Comparison of ENCODE assay signal across 8 cellular contexts in genomic region chr19:18915639-18916038, GRCh38. TPM values are rescaled to one million over a fixed set of nuclear protein-coding genes. Genes with fewer than 3 reads are reported as not detected.
DNase-seq lines count a peak whose midpoint lies in the region; ATAC-seq and TF ChIP-seq lines count a peak whose summit lies in the region.

No MANE protein-coding gene starts in this region.

- peak; percentile 45 for DNase-seq in stimulated activated CD4-positive, alpha-beta T cell treated with anti-CD3 and anti-CD28 coated beads, Interleukin-1b, Interleukin-23, amount 100 ng/mL, for 48 hours
- no peak for DNase-seq in stimulated activated CD4-positive, alpha-beta T cell treated with anti-CD3 and anti-CD28 coated beads, Interleukin-12 subunit alpha, Interleukin-12 subunit beta, amount 100 ng/mL, for 4 hours
- DNase-seq in NCI-H460 (ENCODE audit: extremely low read depth, low read depth) = peak; percentile 43
- DNase-seq in anterior cingulate cortex (lab: John Stamatoyannopoulos, UW) = peak in 51 of 58 donors; percentile 8 to 82 (median 53)

- no peaks in the 10 kb centered on the region for H3K27me3 ChIP-seq in liver (ENCODE audit: control insufficient read depth in 4 of 4, insufficient read depth in 4 of 4, low read length in 3 of 4)

- ATAC-seq in HG03354 (IDR thresholded peaks at IDR 0.05; ENCODE audit: poor library complexity, severe bottlenecking, unreplicated experiment) = no peak
- no peak for ATAC-seq in GM21515 (IDR thresholded peaks at IDR 0.05; ENCODE audit: unreplicated experiment)
- ATAC-seq in HG03442 (IDR thresholded peaks at IDR 0.05; ENCODE audit: unreplicated experiment) = no peak

- no peak overlapping the region for H3K4me3 ChIP-seq in liver (ENCODE audit: low read depth in 1 of 3, low read length in 3 of 3)

- no peaks in the 10 kb centered on the region for H3K9me3 ChIP-seq in liver (ENCODE audit: control insufficient read depth in 4 of 4, low read length in 3 of 4)

- no peak for TF ChIP-seq RAD21 in liver (IDR thresholded peaks at IDR 0.05)

- 61% methylated on average over 5 of the region's 5 CpGs for WGBS in liver

- no peak overlapping the region for H3K9ac ChIP-seq in liver (ENCODE audit: low read depth in 1 of 2, low read length in 2 of 2)

- peaks cover 0 to 18% (median 6%) of the 10 kb centered on the region in 4 donors for H3K36me3 ChIP-seq in liver (ENCODE audit: control insufficient read depth in 4 of 4, insufficient read depth in 3 of 4, low read depth in 1 of 4, low read length in 3 of 4)

- H3K27ac ChIP-seq in liver (ENCODE audit: low read depth in 1 of 2, low read length in 2 of 2) = no peak overlapping the region

- H3K4me1 ChIP-seq in liver (ENCODE audit: control insufficient read depth in 4 of 4, insufficient read depth in 4 of 4, low read length in 3 of 4) = peaks cover 4 to 26% (median 19%) of the 10 kb centered on the region in 4 donors

- TF ChIP-seq CTCF in liver (IDR thresholded peaks at IDR 0.05; ENCODE audit: low read depth, low read length, missing input control) = peak; percentile 20

TF ChIP-seq in liver, 16 proteins besides CTCF, POLR2A, EP300 and RAD21:
- no peak for TF ChIP-seq GABPA (IDR thresholded peaks at IDR 0.05 in 1 of 2, conservative IDR thresholded peaks at IDR 0.05 in 1 of 2)
- no peak for TF ChIP-seq ATF3 (IDR thresholded peaks at IDR 0.05)
- TF ChIP-seq EGR1 (IDR thresholded peaks at IDR 0.05; ENCODE audit: low read depth in 2 of 2) = no peak
TF ChIP-seq in liver: peak in this region for 0.

RNA-seq across cellular contexts. Expression of gene COPE, which starts 3.5 kb away (rescaled TPM):
- total RNA-seq in NCI-H460 (2014; rRNA removed; shearing (Covaris generic)) = 131 and 141 TPM in 2 replicates
- 267 and 319 TPM in 2 replicates for polyA plus RNA-seq in NCI-H460 (2014; cell fraction: nucleus; rRNA removed)
- 100 to 1,000 TPM; 103 to 141 TPM for total RNA-seq in liver
- 100 to 1,000 TPM; 143 to 204 TPM for polyA plus RNA-seq in liver

RNA-seq across cellular contexts. Expression of gene DDX49, which starts 3.9 kb away (rescaled TPM):
- 38.9 and 41.5 TPM in 2 replicates for total RNA-seq in NCI-H460 (2014; rRNA removed; shearing (Covaris generic))
- 58.5 and 61.9 TPM in 2 replicates for polyA plus RNA-seq in NCI-H460 (2014; cell fraction: nucleus; rRNA removed)
- total RNA-seq in liver = 10 to 100 TPM; 25.6 to 32.9 TPM
- polyA plus RNA-seq in liver = 10 to 100 TPM; 13.2 to 36.1 TPM

RNA-seq across cellular contexts. Expression of gene CERS1, which starts 19.7 kb away (rescaled TPM):
- 5.2 and 7.0 TPM in 2 replicates for total RNA-seq in NCI-H460 (2014; rRNA removed; shearing (Covaris generic))
- polyA plus RNA-seq in NCI-H460 (2014; cell fraction: nucleus; rRNA removed) = 6.9 and 7.1 TPM in 2 replicates
- under 1 TPM in 1 of 2 donors, not detected in 1; 0.28 TPM for total RNA-seq in liver
- polyA plus RNA-seq in liver = not detected

RNA-seq across cellular contexts. Expression of gene HOMER3, which starts 25.4 kb away (rescaled TPM):
- total RNA-seq in NCI-H460 (2014; rRNA removed; shearing (Covaris generic)) = 17.8 and 18.1 TPM in 2 replicates
- 15.7 and 17.8 TPM in 2 replicates for polyA plus RNA-seq in NCI-H460 (2014; cell fraction: nucleus; rRNA removed)
- total RNA-seq in liver = 1 to 10 TPM; 3.0 to 5.4 TPM
- polyA plus RNA-seq in liver = 1 to 10 TPM in 1 of 2 donors, under 1 TPM in 1; 0.18 to 3.9 TPM
